ENCODE assay signal across 22 cellular contexts in genomic region chr7:128131701-128132100, GRCh38.
DNase-seq lines count a peak whose midpoint lies in the region; ATAC-seq, FAIRE-seq and TF ChIP-seq lines count a peak whose summit lies in the region.
"Had no signal": no experiment of that assay in that cellular context is flagged by ENCODE, and none has a peak within 500 bp of the region (broad histone marks: within the 10 kb centered on the region; RNA-seq: fewer than 3 reads in every experiment).

No MANE protein-coding gene starts in this region.

- H3K36me3 ChIP-seq in endothelial cell of umbilical vein (ENCODE audit: control insufficient read depth in 2 of 2, extremely low read depth in 1 of 2, insufficient read depth in 2 of 2, low read length in 2 of 2): no peaks in the 10 kb centered on the region
- H3K36me3 ChIP-seq: BE2C, HAP-1 had no signal

- peak; percentile 76 for FAIRE-seq in endothelial cell of umbilical vein (lab: Jason Lieb, UNC)
- FAIRE-seq: G401.6, GM12892, GM18507, HTR-8/SVneo had no signal

- H3K4me3 ChIP-seq in NB4 (ENCODE audit: low read depth, low read length) (peak overlapping the region; percentile 13), endothelial cell of umbilical vein (replicated peaks in 1 of 3; ENCODE audit: insufficient read depth in 1 of 3, low read depth in 1 of 3, low read length in 3 of 3) (no peak overlapping the region)
- H3K4me3 ChIP-seq: GM23248, HAP-1 had no signal

- TF ChIP-seq POLR2A in NB4 (IDR thresholded peaks at IDR 0.05; ENCODE audit: extremely low read depth, insufficient read length) (no peak), endothelial cell of umbilical vein (IDR thresholded peaks at IDR 0.05; ENCODE audit: low read depth, low read length) (peak; percentile 22)

- intact Hi-C loops in endothelial cell of umbilical vein (cut with micrococcal nuclease): loop anchor here (5.0 to 10.0 kb wide), 2 partner anchors 99 to 427 kb away; partner anchors contain the start of gene LRRC4
- intact Hi-C loops in posterior cingulate gyrus (cut with DNase I): no loop called here

- H3K79me2 ChIP-seq in endothelial cell of umbilical vein (ENCODE audit: control insufficient read depth, insufficient read depth, low read length): no peaks in the 10 kb centered on the region

- H3K9ac ChIP-seq in endothelial cell of umbilical vein (replicated peaks; ENCODE audit: extremely low read depth, insufficient read depth, low read length): peak overlapping the region; percentile 25
- H3K9ac ChIP-seq: GM23248 had no signal

- no peaks in the 10 kb centered on the region for H3K9me1 ChIP-seq in endothelial cell of umbilical vein (replicated peaks; ENCODE audit: control insufficient read depth, extremely low read depth, insufficient read depth, low read length)

- H2AFZ ChIP-seq in endothelial cell of umbilical vein (ENCODE audit: low read depth, low read length): peak overlapping the region; percentile 69
- H2AFZ ChIP-seq: GM23248 had no signal

- H3K4me1 ChIP-seq in endothelial cell of umbilical vein (ENCODE audit: control insufficient read depth, extremely low read depth, insufficient read depth, low read length): peaks cover 34% of the 10 kb centered on the region
- H3K4me1 ChIP-seq: BE2C had no signal

- peaks cover 7 to 14% of the 10 kb centered on the region in 2 experiments for H3K27me3 ChIP-seq in endothelial cell of umbilical vein (ENCODE audit: control insufficient read depth in 2 of 2, insufficient read depth in 2 of 2, low read length in 2 of 2)
- H3K27me3 ChIP-seq: BE2C had no signal

- TF ChIP-seq CTCF in NB4 (IDR thresholded peaks at IDR 0.05; ENCODE audit: low read depth, low read length): no peak
- TF ChIP-seq CTCF in endothelial cell of umbilical vein (IDR thresholded peaks at IDR 0.05; ENCODE audit: extremely low read depth in 1 of 2, insufficient read depth in 1 of 2, low read depth in 1 of 2, low read length in 2 of 2): no peak

- dilution Hi-C loops in endothelial cell of umbilical vein (cut with MboI; ENCODE audit: extremely low pct_ligation_motif_present, low sequenced_read_pairs): no loop called here

- POLR2A ChIA-PET in endothelial cell of umbilical vein (lab: Charles Lee): no interaction called here

- CTCF ChIA-PET in endothelial cell of umbilical vein (lab: Charles Lee): interaction anchor here (0.6 to 1.4 kb wide), 2 partner anchors 16 to 25 kb away, joined by 3 to 4 read pairs; no protein-coding TSS in a partner anchor

- peak overlapping the region; percentile 73 for H3K4me2 ChIP-seq in endothelial cell of umbilical vein (ENCODE audit: insufficient read depth, low read length)

- peak overlapping the region; percentile 93 for H3K27ac ChIP-seq in endothelial cell of umbilical vein (ENCODE audit: insufficient read depth, low read depth, low read length)
- H3K27ac ChIP-seq: GM23248 had no signal

- no peak for ATAC-seq in HG03135 (IDR thresholded peaks at IDR 0.05; ENCODE audit: unreplicated experiment)

- DNase-seq in NB4 (ENCODE audit: low read depth): no peak
- peak; percentile 88 for DNase-seq in endothelial cell of umbilical vein (ENCODE audit: low read depth, low spot score)
- DNase-seq in lung microvascular endothelial cell (ENCODE audit: low read depth in 2 of 2): peak; percentile 77 to 81
- DNase-seq in posterior cingulate gyrus: no peak
- no peak for DNase-seq in activated CD4-positive, alpha-beta T cell treated with anti-CD3 and anti-CD28 coated beads for 48 hours
- DNase-seq: ACHN; BE2C; C1 segment of cervical spinal cord; CD4-positive, CD25-positive, alpha-beta regulatory T cell; CD8-positive, alpha-beta memory T cell; COR-L47; DMS 273 treated with DMSO at 0.1 percent for 48 hours; DMS53; DND-41; GM23248; IMR-90 had no signal

- BruUV-seq in endothelial cell of umbilical vein (replicated peaks; lab: Mats Ljungman, UMichigan): no TSS peak

- no peaks in the 10 kb centered on the region for H4K20me1 ChIP-seq in endothelial cell of umbilical vein (replicated peaks; ENCODE audit: control insufficient read depth, extremely low read depth, insufficient read depth, low read length)

- no peaks in the 10 kb centered on the region for H3K9me3 ChIP-seq in endothelial cell of umbilical vein (replicated peaks; ENCODE audit: control insufficient read depth, insufficient read depth, low read length)
- H3K9me3 ChIP-seq: BE2C, HAP-1 had no signal

TF ChIP-seq in endothelial cell of umbilical vein, 7 proteins besides CTCF, POLR2A, EP300 and RAD21:
- TF ChIP-seq MAX (IDR thresholded peaks at IDR 0.05; ENCODE audit: insufficient read depth, insufficient read length): no peak
- peak; percentile 30 for TF ChIP-seq JUN (IDR thresholded peaks at IDR 0.05; ENCODE audit: borderline replicate concordance, insufficient read depth, insufficient read length, low read depth)
- TF ChIP-seq POLR2AphosphoS5 (IDR thresholded peaks at IDR 0.05; ENCODE audit: insufficient read depth, low read depth, low read length): no peak

Comparison
In these comparisons a context has a peak if more than half of its experiments do, and no peak if none do; other contexts are left out.
1. DNase-seq: peak in endothelial cell of umbilical vein (single experiment) and lung microvascular endothelial cell (2 of 2); none in NB4 (single experiment), posterior cingulate gyrus (0 of 10) and activated CD4-positive, alpha-beta T cell treated with anti-CD3 and anti-CD28 coated beads for 48 hours (single experiment).